In genomic region chr7:79951415-79951814, GRCh38 we compare ENCODE assay signal across 29 cellular contexts.
"Had no signal": no experiment of that assay in that cellular context is flagged by ENCODE, and none has a peak within 500 bp of the region (broad histone marks: within the 10 kb centered on the region; RNA-seq: fewer than 3 reads in every experiment).

No MANE protein-coding gene starts in this region.

- H3K4me3 ChIP-seq: pancreas, prostate gland, right atrium auricular region, right lobe of liver, sigmoid colon, stomach, thoracic aorta, thyroid gland, tibial nerve, upper lobe of left lung, vagina had no signal

- H3K36me3 Mint-ChIP-seq: natural killer cell treated with Interleukin-12 subunit alpha and Interleukin-12 subunit beta and Interleukin-15 and Interleukin-18, amount 100 ng/mL, for 72 hours; stimulated activated effector memory CD8-positive, alpha-beta T cell treated with anti-CD3 and anti-CD28 coated beads, Interleukin-12 subunit alpha, Interleukin-12 subunit beta, amount 100 ng/mL, for 72 hours; stimulated activated naive B cell treated with anti-CD40 and anti-IgM and Interleukin-4, amounts not matched to agents 10 μg/mL and 1 μg/mL and 100 μg/mL, for 72 hours had no signal

- H3K36me3 ChIP-seq: neutrophil, pancreas, prostate gland, right atrium auricular region, right lobe of liver, sigmoid colon, stomach, thoracic aorta, thyroid gland, tibial nerve, upper lobe of left lung, vagina had no signal

- H3K4me1 ChIP-seq: pancreas, prostate gland, right atrium auricular region, right lobe of liver, sigmoid colon, stomach, thyroid gland, tibial nerve, upper lobe of left lung, vagina had no signal

- DNase-seq: naive thymus-derived CD8-positive, alpha-beta T cell; nephron progenitor cell; nucleus accumbens; pancreas; retina; right lobe of liver; sigmoid colon; small intestine; stimulated activated CD4-positive, alpha-beta T cell treated with anti-CD3 and anti-CD28 coated beads, Interleukin-15, amount 100 ng/mL, for 24 hours; stimulated activated CD4-positive, alpha-beta T cell treated with anti-CD3 and anti-CD28 coated beads, Interleukin-2, amount 100 ng/mL, for 24 hours; stimulated activated CD4-positive, alpha-beta T cell treated with anti-CD3 and anti-CD28 coated beads, Interleukin-2, amount 100 ng/mL, for 48 hours; stimulated activated CD4-positive, alpha-beta T cell treated with anti-CD3 and anti-CD28 coated beads, Interleukin-4, amount 100 ng/mL, for 24 hours; stimulated activated naive B cell treated with anti-CD40 and anti-IgM and Interleukin-4, amounts not matched to agents 10 μg/mL and 1 μg/mL and 100 μg/mL, for 72 hours; stimulated activated naive CD4-positive, alpha-beta T cell treated with Interleukin-2 at 50 U/mL for 16 hours; stomach; thyroid gland; trophoblast cell; upper lobe of left lung had no signal

- H3K4me1 Mint-ChIP-seq: nephron progenitor cell; stimulated activated effector memory CD8-positive, alpha-beta T cell treated with anti-CD3 and anti-CD28 coated beads, Interleukin-12 subunit alpha, Interleukin-12 subunit beta, amount 100 ng/mL, for 72 hours; stimulated activated naive B cell treated with anti-CD40 and anti-IgM and Interleukin-4, amounts not matched to agents 10 μg/mL and 1 μg/mL and 100 μg/mL, for 72 hours had no signal

- H3K4me3 Mint-ChIP-seq: naive thymus-derived CD8-positive, alpha-beta T cell; natural killer cell treated with Interleukin-12 subunit alpha and Interleukin-12 subunit beta and Interleukin-15 and Interleukin-18, amount 100 ng/mL, for 72 hours; nephron progenitor cell; neural crest cell; stimulated activated effector memory CD8-positive, alpha-beta T cell treated with anti-CD3 and anti-CD28 coated beads, Interleukin-12 subunit alpha, Interleukin-12 subunit beta, amount 100 ng/mL, for 72 hours; stimulated activated naive B cell treated with anti-CD40 and anti-IgM and Interleukin-4, amounts not matched to agents 10 μg/mL and 1 μg/mL and 100 μg/mL, for 72 hours; stimulated activated naive CD8-positive, alpha-beta T cell treated with anti-CD3 and anti-CD28 coated beads, Interleukin-15, Interleukin-2, amounts not matched to agents 100 ng/mL and 50 ng/mL, for 24 hours had no signal

- H3K27ac ChIP-seq: neutrophil, pancreas, prostate gland, right atrium auricular region, right lobe of liver, sigmoid colon, stomach, thoracic aorta, thyroid gland, tibial nerve, upper lobe of left lung, vagina had no signal

- H3K27me3 Mint-ChIP-seq: natural killer cell treated with Interleukin-12 subunit alpha and Interleukin-12 subunit beta and Interleukin-15 and Interleukin-18, amount 100 ng/mL, for 72 hours; stimulated activated naive B cell treated with anti-CD40 and anti-IgM and Interleukin-4, amounts not matched to agents 10 μg/mL and 1 μg/mL and 100 μg/mL, for 72 hours; stimulated activated naive CD8-positive, alpha-beta T cell treated with anti-CD3 and anti-CD28 coated beads, Interleukin-15, Interleukin-2, amounts not matched to agents 100 ng/mL and 50 ng/mL, for 24 hours had no signal

- FAIRE-seq: pancreas, small intestine, urothelium cell line had no signal

- ATAC-seq: naive thymus-derived CD8-positive, alpha-beta T cell; natural killer cell treated with Interleukin-12 subunit alpha and Interleukin-12 subunit beta and Interleukin-15 and Interleukin-18, amount 100 ng/mL, for 72 hours; pancreas; right lobe of liver; stimulated activated effector memory CD8-positive, alpha-beta T cell treated with anti-CD3 and anti-CD28 coated beads, Interleukin-12 subunit alpha, Interleukin-12 subunit beta, amount 100 ng/mL, for 72 hours; stimulated activated naive B cell treated with anti-CD40 and anti-IgM and Interleukin-4, amounts not matched to agents 10 μg/mL and 1 μg/mL and 100 μg/mL, for 72 hours had no signal

- H3K27ac Mint-ChIP-seq: naive thymus-derived CD8-positive, alpha-beta T cell; natural killer cell treated with Interleukin-12 subunit alpha and Interleukin-12 subunit beta and Interleukin-15 and Interleukin-18, amount 100 ng/mL, for 72 hours; nephron progenitor cell; stimulated activated effector memory CD8-positive, alpha-beta T cell treated with anti-CD3 and anti-CD28 coated beads, Interleukin-12 subunit alpha, Interleukin-12 subunit beta, amount 100 ng/mL, for 72 hours; stimulated activated naive B cell treated with anti-CD40 and anti-IgM and Interleukin-4, amounts not matched to agents 10 μg/mL and 1 μg/mL and 100 μg/mL, for 72 hours; stimulated activated naive CD8-positive, alpha-beta T cell treated with anti-CD3 and anti-CD28 coated beads, Interleukin-15, Interleukin-2, amounts not matched to agents 100 ng/mL and 50 ng/mL, for 24 hours had no signal

- H3K9me3 ChIP-seq: pancreas, prostate gland, right lobe of liver, sigmoid colon, thoracic aorta, thyroid gland, upper lobe of left lung, vagina had no signal

- H3K27me3 ChIP-seq: neutrophil, pancreas, right atrium auricular region, right lobe of liver, sigmoid colon, stomach, thyroid gland, tibial nerve, upper lobe of left lung, vagina had no signal
